14 cellular contexts compared by ENCODE assay signal in the genomic region with DNA sequence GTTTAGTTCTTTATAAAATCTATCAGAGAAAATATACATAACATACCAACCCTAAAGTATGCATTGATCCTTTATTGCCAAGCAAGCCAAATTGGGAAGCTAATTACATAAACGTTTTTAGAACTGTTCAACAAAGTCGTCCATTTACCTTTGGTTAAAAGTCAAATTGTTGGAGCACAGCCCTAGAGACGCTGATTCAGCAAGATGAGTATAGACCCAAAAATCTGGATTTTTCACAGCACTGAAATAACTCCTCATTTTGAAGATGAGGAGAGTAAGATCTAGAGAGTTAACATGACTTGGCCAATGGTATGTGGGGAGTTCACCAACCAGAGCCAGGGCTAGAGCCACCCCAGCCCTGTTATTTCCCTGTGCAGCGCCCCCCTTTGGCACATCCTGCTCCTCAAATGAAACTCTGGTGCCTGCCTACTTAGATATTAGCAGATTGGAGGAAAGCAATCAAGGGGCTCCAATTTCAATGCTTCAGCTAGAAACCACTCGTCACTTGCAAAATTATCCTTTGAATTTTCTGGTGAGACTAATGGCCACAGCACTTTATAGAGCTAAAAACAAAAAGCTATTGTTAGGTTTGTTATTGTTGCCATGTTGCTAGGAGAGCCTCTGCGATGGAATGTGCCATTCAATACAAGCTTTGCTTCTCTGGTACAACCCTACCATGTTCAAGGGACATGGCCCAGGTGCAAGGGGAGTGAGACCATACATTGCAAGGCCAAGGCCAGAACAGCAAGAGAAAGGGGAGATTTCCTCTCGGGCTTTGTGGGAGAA.
A peak's percentile ranks its signal among the peaks of the same experiment; 100 is the strongest.
DNase-seq lines count a peak whose midpoint lies in the region; ATAC-seq and TF ChIP-seq lines count a peak whose summit lies in the region.
"Had no signal": no experiment of that assay in that cellular context is flagged by ENCODE, and none has a peak within 500 bp of the region (broad histone marks: within the 10 kb centered on the region; RNA-seq: fewer than 3 reads in every experiment).

No MANE protein-coding gene starts in this region.

- 36 to 59% methylated on average over 4 to 7 of the region's 7 CpGs for WGBS in gastroesophageal sphincter (ENCODE audit: low coverage in 1 of 2), 2 donors
- 65 to 68% methylated on average over 7 of the region's 7 CpGs for WGBS in testis, 2 donors

- H3K4me3 Mint-ChIP-seq in brain, result peak overlapping the region in 1 of 5 experiments; percentile 32
- H3K4me3 Mint-ChIP-seq in CD8-positive, alpha-beta memory T cell, result no peak overlapping the region
- H3K4me3 Mint-ChIP-seq: T-helper 1 cell treated with Interleukin-12 subunit alpha and Interleukin-12 subunit beta and Interleukin-4 antibody, amounts not matched to agents 30 μg/mL and 1 μg/mL, for 36 hours had no signal

- H3K36me3 ChIP-seq in CD8-positive, alpha-beta memory T cell (ENCODE audit: insufficient read depth, low read length), result no peaks in the 10 kb centered on the region
- H3K36me3 ChIP-seq in gastroesophageal sphincter (no peaks in the 10 kb centered on the region), testis (ENCODE audit: low read depth, missing control alignments) (no peaks in the 10 kb centered on the region)

- TF ChIP-seq EP300 in gastroesophageal sphincter (IDR thresholded peaks at IDR 0.05), result no peak

- no peaks in the 10 kb centered on the region for H3K27me3 ChIP-seq in CD8-positive, alpha-beta memory T cell (ENCODE audit: insufficient read depth, low read length, poor library complexity, severe bottlenecking)
- H3K27me3 ChIP-seq in gastroesophageal sphincter (no peaks in the 10 kb centered on the region), testis (no peaks in the 10 kb centered on the region)

- no peak overlapping the region for H3K4me3 ChIP-seq in CD8-positive, alpha-beta memory T cell (ENCODE audit: low read length)
- H3K4me3 ChIP-seq in gastroesophageal sphincter (no peak overlapping the region), testis (no peak overlapping the region)

- TF ChIP-seq CTCF in brain (conservative IDR thresholded peaks at IDR 0.05) (peak in 1 of 2 experiments; percentile 44), gastroesophageal sphincter (IDR thresholded peaks at IDR 0.05) (no peak), testis (IDR thresholded peaks at IDR 0.05) (no peak)

- peak; percentile 92 for ATAC-seq in Right ventricle myocardium inferior
- ATAC-seq in gastroesophageal sphincter, result no peak
- no peak for ATAC-seq in HG03175 (IDR thresholded peaks at IDR 0.05; ENCODE audit: unreplicated experiment)

- no peaks in the 10 kb centered on the region for H3K36me3 Mint-ChIP-seq in brain
- no peaks in the 10 kb centered on the region for H3K36me3 Mint-ChIP-seq in CD8-positive, alpha-beta memory T cell

- no peaks in the 10 kb centered on the region for H3K9me3 ChIP-seq in CD8-positive, alpha-beta memory T cell (ENCODE audit: low read length)
- H3K9me3 ChIP-seq in gastroesophageal sphincter, result no peaks in the 10 kb centered on the region
- H3K9me3 ChIP-seq in testis, result no peaks in the 10 kb centered on the region

- no peak overlapping the region for H3K27ac ChIP-seq in CD8-positive, alpha-beta memory T cell (ENCODE audit: low read depth, low read length)
- H3K27ac ChIP-seq in gastroesophageal sphincter, result no peak overlapping the region
- H3K27ac ChIP-seq in testis, result no peak overlapping the region

- DNase-seq in Right ventricle myocardium inferior (ENCODE audit: missing footprints) (no peak), cardiac septum (ENCODE audit: low spot score) (no peak), iPS DF 4.7 (ENCODE audit: extremely low read depth, low spot score) (peak; percentile 1), testis (no peak)
- DNase-seq in CD8-positive, alpha-beta memory T cell, result no peak
- DNase-seq: activated CD4-positive, alpha-beta T cell treated with anti-CD3 and anti-CD28 coated beads, Interleukin-2, amount 50 U/mL, for 48 hours; cerebellar nuclear complex; left cardiac atrium; NCI-H1694 treated with DMSO at 0.1 percent for 48 hours; nucleus accumbens had no signal

- POLR2A ChIA-PET in CD8-positive, alpha-beta memory T cell (lab: Charles Lee), result no interaction called here

- peak overlapping the region in 4 of 5 experiments; percentile 12 to 90 (median 52) for H3K27ac Mint-ChIP-seq in brain
- no peak overlapping the region for H3K27ac Mint-ChIP-seq in CD8-positive, alpha-beta memory T cell
- H3K27ac Mint-ChIP-seq: T-helper 1 cell treated with Interleukin-12 subunit alpha and Interleukin-12 subunit beta and Interleukin-4 antibody, amounts not matched to agents 30 μg/mL and 1 μg/mL, for 36 hours had no signal

- peaks cover 0 to 3% (median 2%) of the 10 kb centered on the region in 5 experiments for H3K9me3 Mint-ChIP-seq in brain
- no peaks in the 10 kb centered on the region for H3K9me3 Mint-ChIP-seq in CD8-positive, alpha-beta memory T cell
- H3K9me3 Mint-ChIP-seq: T-helper 1 cell treated with Interleukin-12 subunit alpha and Interleukin-12 subunit beta and Interleukin-4 antibody, amounts not matched to agents 30 μg/mL and 1 μg/mL, for 36 hours had no signal

- no peak for TF ChIP-seq POLR2A in gastroesophageal sphincter (IDR thresholded peaks at IDR 0.05)
- no peak for TF ChIP-seq POLR2A in testis (IDR thresholded peaks at IDR 0.05)

- H3K27me3 Mint-ChIP-seq in brain, result no peaks in the 10 kb centered on the region
- peaks cover 3 to 7% of the 10 kb centered on the region in 2 donors for H3K27me3 Mint-ChIP-seq in CD8-positive, alpha-beta memory T cell

- CTCF ChIA-PET in CD8-positive, alpha-beta memory T cell (lab: Charles Lee), result no interaction called here

- H3K4me1 ChIP-seq in CD8-positive, alpha-beta memory T cell (ENCODE audit: insufficient read depth, low read length), result no peaks in the 10 kb centered on the region
- peaks cover 0 to 10% (median 4%) of the 10 kb centered on the region in 3 donors for H3K4me1 ChIP-seq in gastroesophageal sphincter
- no peaks in the 10 kb centered on the region for H3K4me1 ChIP-seq in testis

- H3K4me1 Mint-ChIP-seq in brain, result peaks cover 15% of the 10 kb centered on the region
- no peaks in the 10 kb centered on the region for H3K4me1 Mint-ChIP-seq in CD8-positive, alpha-beta memory T cell

- intact Hi-C loops in Right ventricle myocardium inferior (cut with DNase I) (no loop called here), cardiac septum (cut with DNase I) (no loop called here), testis (cut with DNase I; ENCODE audit: low total_unique reads) (no loop called here)

Comparison
In these comparisons a context has a peak if more than half of its experiments do, and no peak if none do; other contexts are left out.
1. H3K27ac Mint-ChIP-seq: peak in brain (4 of 5); none in CD8-positive, alpha-beta memory T cell (0 of 8).